Comparison of ENCODE assay signal across 22 cellular contexts in the genomic region with DNA sequence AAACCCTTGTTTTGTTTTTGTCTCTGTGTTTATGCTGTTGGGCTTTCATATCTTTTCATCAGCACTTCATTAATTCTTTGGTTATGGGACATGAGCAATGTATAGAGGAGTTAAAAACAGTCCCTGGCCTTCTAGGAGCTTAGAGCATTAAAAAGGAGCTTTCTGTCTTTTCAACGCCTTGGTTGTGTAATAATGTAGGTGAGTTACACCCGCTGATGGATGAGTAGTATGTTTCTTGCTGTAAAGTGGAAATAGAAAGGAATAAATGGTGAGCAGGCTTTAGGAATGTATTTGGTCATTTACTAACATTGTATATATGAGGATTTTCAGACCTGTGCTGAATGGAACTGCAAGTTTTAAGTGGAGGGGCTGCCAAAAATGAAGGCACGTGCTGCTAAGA.
DNase-seq lines count a peak whose midpoint lies in the region; FAIRE-seq and TF ChIP-seq lines count a peak whose summit lies in the region.
"Had no signal": no experiment of that assay in that cellular context is flagged by ENCODE, and none has a peak within 500 bp of the region (broad histone marks: within the 10 kb centered on the region; RNA-seq: fewer than 3 reads in every experiment).

No MANE protein-coding gene starts in this region.

- CTCF ChIA-PET in MCF 10A (lab: Yijun Ruan, JAX) (interaction anchor here (0.6 kb wide), 1 partner anchor 74 kb away, joined by 3 read pairs; no protein-coding TSS in a partner anchor), mammary epithelial cell (lab: Charles Lee; ENCODE audit: low non-redundant PET) (no interaction called here)

- no peaks in the 10 kb centered on the region for H3K27me3 ChIP-seq in breast epithelium
- H3K27me3 ChIP-seq in mammary epithelial cell (ENCODE audit: insufficient read depth, low read length), result no peaks in the 10 kb centered on the region
- H3K27me3 ChIP-seq: Peyer's patch, SJSA1 had no signal

- intact Hi-C loops in MCF 10A (cut with micrococcal nuclease) (no loop called here), breast epithelium (cut with DNase I; ENCODE audit: low total_unique reads) (no loop called here), mammary epithelial cell (cut with micrococcal nuclease) (no loop called here)

- TF ChIP-seq POLR2A in breast epithelium (IDR thresholded peaks at IDR 0.05) (no peak), GM12892 (IDR thresholded peaks at IDR 0.05; ENCODE audit: low read depth, low read length) (no peak)

- H3K36me3 Mint-ChIP-seq in MCF 10A (ENCODE audit: insufficient read depth, unreplicated experiment) (no peaks in the 10 kb centered on the region), nephron (ENCODE audit: low read depth) (no peaks in the 10 kb centered on the region)

- no peak overlapping the region for H3K4me3 ChIP-seq in breast epithelium
- H3K4me3 ChIP-seq in mammary epithelial cell (replicated peaks in 1 of 3; ENCODE audit: insufficient read depth in 1 of 3, low read depth in 2 of 3, low read length in 3 of 3), result no peak overlapping the region
- H3K4me3 ChIP-seq: GM12878, K562, Peyer's patch, SJSA1 had no signal

- H3K9me3 Mint-ChIP-seq in MCF 10A (ENCODE audit: unreplicated experiment) (no peaks in the 10 kb centered on the region), nephron (no peaks in the 10 kb centered on the region)

- POLR2A ChIA-PET in MCF 10A (lab: Yijun Ruan, JAX), result interaction anchor here (0.8 kb wide), 1 partner anchor 10 kb away, joined by 4 read pairs; no protein-coding TSS in a partner anchor

- H3K27me3 Mint-ChIP-seq in MCF 10A (ENCODE audit: insufficient read depth, unreplicated experiment) (no peaks in the 10 kb centered on the region), nephron (ENCODE audit: low read depth) (no peaks in the 10 kb centered on the region)

- no peaks in the 10 kb centered on the region for H3K79me2 ChIP-seq in mammary epithelial cell (ENCODE audit: insufficient read depth, low read length)

- H3K27ac Mint-ChIP-seq in MCF 10A (ENCODE audit: low read depth, unreplicated experiment) (no peak overlapping the region), nephron (peak overlapping the region; percentile 38 to 61 (median 55))
- H3K27ac Mint-ChIP-seq: B cell had no signal

- no peak overlapping the region for H3K4me2 ChIP-seq in mammary epithelial cell (ENCODE audit: insufficient read depth, low read depth, low read length)

- H3K4me3 Mint-ChIP-seq in MCF 10A (ENCODE audit: unreplicated experiment), result no peak overlapping the region
- no peak overlapping the region for H3K4me3 Mint-ChIP-seq in nephron
- H3K4me3 Mint-ChIP-seq: B cell had no signal

- no peak for FAIRE-seq in GM12892 (lab: Jason Lieb, UNC)
- FAIRE-seq: A204.1, GM12878, K562 had no signal

- H3K27ac ChIP-seq in breast epithelium (no peak overlapping the region), mammary epithelial cell (ENCODE audit: insufficient read depth, low read depth, low read length) (no peak overlapping the region)
- H3K27ac ChIP-seq: Peyer's patch, SJSA1 had no signal

- no peak overlapping the region for H2AFZ ChIP-seq in mammary epithelial cell (ENCODE audit: low read depth, low read length)

- in situ Hi-C loops in mammary epithelial cell (cut with MboI; ENCODE audit: low sequenced_read_pairs in 2 of 2), result no loop called here

- H3K4me1 Mint-ChIP-seq in MCF 10A (ENCODE audit: insufficient read depth, unreplicated experiment) (peaks cover 6% of the 10 kb centered on the region), nephron (peaks cover 68% of the 10 kb centered on the region)
- H3K4me1 Mint-ChIP-seq: B cell had no signal

- H3K9me3 ChIP-seq in breast epithelium (no peaks in the 10 kb centered on the region), mammary epithelial cell (replicated peaks; ENCODE audit: insufficient read depth, low read length) (no peaks in the 10 kb centered on the region)
- H3K9me3 ChIP-seq: Peyer's patch, SJSA1 had no signal

- H3K4me1 ChIP-seq in breast epithelium, result peaks cover 15 to 16% of the 10 kb centered on the region in 2 donors
- peaks cover 5% of the 10 kb centered on the region for H3K4me1 ChIP-seq in mammary epithelial cell (ENCODE audit: insufficient read depth, low read length)

- H4K20me1 ChIP-seq in mammary epithelial cell (ENCODE audit: insufficient read depth, low read length), result no peaks in the 10 kb centered on the region

- 33% methylated on average over 3 of the region's 3 CpGs for WGBS in mammary epithelial cell (ENCODE audit: low coverage, missing lambda C conversion rate)

- H3K36me3 ChIP-seq in breast epithelium (no peaks in the 10 kb centered on the region), mammary epithelial cell (ENCODE audit: insufficient read depth, low read length) (no peaks in the 10 kb centered on the region)
- H3K36me3 ChIP-seq: Peyer's patch, SJSA1 had no signal

- dilution Hi-C loops in mammary epithelial cell (cut with HindIII; ENCODE audit: low sequenced_read_pairs), result no loop called here

- H3K9ac ChIP-seq in mammary epithelial cell (ENCODE audit: insufficient read depth, low read length), result no peak overlapping the region

- DNase-seq in MCF 10A (ENCODE audit: unreplicated experiment), result peak; percentile 17
- no peak for DNase-seq in breast epithelium (ENCODE audit: low spot score in 2 of 2)
- DNase-seq in mammary epithelial cell, result peak; percentile 67
- DNase-seq in NCI-H1417 (lab: John Stamatoyannopoulos, UW), result no peak
- DNase-seq in GM12892 (ENCODE audit: insufficient read length), result no peak
- no peak for DNase-seq in stimulated activated naive CD4-positive, alpha-beta T cell (lab: John Stamatoyannopoulos, UW)
- DNase-seq: H7, MM.1S, NCI-H1048, NCI-H1436, NCI-H187 treated with DMSO at 0.1 percent for 48 hours, NCI-H2171, NCI-H345, NCI-H524, NCI-H82, Peyer's patch had no signal

- BruUV-seq in MCF 10A (replicated peaks; lab: Mats Ljungman, UMichigan), result no TSS peak
- BruUV-seq in mammary epithelial cell (replicated peaks; lab: Mats Ljungman, UMichigan), result no TSS peak

- no peak for TF ChIP-seq CTCF in MCF 10A (IDR thresholded peaks at IDR 0.05; ENCODE audit: unreplicated experiment)
- no peak for TF ChIP-seq CTCF in breast epithelium (IDR thresholded peaks at IDR 0.05)
- no peak for TF ChIP-seq CTCF in mammary epithelial cell (conservative IDR thresholded peaks at IDR 0.05 in 1 of 2, IDR thresholded peaks at IDR 0.05 in 1 of 2; ENCODE audit: extremely low read depth in 1 of 2, insufficient read depth in 1 of 2, low read depth in 1 of 2, low read length in 2 of 2)
- TF ChIP-seq CTCF in nephron (IDR thresholded peaks at IDR 0.05; ENCODE audit: unreplicated experiment in 3 of 3), result no peak

Comparison
In these comparisons a context has a peak if more than half of its experiments do, and no peak if none do; other contexts are left out.
1. DNase-seq: peak in MCF 10A (single experiment) and mammary epithelial cell (single experiment); none in breast epithelium (0 of 2), NCI-H1417 (0 of 3), GM12892 (single experiment) and stimulated activated naive CD4-positive, alpha-beta T cell (0 of 6).